Comparison of ENCODE assay signal across 3 cellular contexts in the genomic region with DNA sequence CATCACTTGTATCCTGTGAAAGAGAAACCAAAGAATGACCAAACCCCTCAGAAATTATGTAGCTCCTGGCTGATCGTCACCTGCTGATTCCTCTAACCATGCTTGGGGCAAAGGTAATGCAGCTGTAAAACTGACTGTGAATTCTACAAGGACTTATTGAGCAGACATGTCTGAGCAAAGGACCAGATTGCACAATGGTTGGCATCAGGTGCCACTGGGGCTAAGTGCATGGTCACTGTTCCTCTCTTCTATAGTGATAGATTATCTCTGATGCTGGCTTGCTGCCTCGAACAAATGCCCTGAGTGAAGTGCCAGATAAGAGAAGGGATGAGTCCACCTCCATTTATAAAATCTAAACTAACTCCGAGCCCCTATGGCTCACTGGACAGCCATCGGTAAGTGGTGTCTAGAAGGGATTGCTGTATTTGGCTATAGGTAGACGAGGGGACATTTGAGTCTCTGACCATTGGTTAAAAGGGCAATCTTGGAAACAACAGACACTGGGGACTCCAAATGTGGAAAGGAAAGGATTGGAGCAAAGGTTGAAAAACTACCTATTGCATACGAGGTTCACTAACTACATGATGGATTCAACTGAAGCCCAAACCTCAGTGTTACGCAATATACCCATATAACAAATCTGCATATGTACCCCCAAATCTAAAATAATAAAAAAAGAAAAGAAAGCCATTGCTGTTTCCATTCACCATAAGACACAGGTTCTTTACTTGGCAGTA.
A peak's percentile ranks its signal among the peaks of the same experiment; 100 is the strongest.
TF ChIP-seq lines count a peak whose summit lies in the region.

No MANE protein-coding gene starts in this region.

TF ChIP-seq in A549, 52 proteins besides CTCF, POLR2A, EP300 and RAD21:
- TF ChIP-seq, protein P1, sequence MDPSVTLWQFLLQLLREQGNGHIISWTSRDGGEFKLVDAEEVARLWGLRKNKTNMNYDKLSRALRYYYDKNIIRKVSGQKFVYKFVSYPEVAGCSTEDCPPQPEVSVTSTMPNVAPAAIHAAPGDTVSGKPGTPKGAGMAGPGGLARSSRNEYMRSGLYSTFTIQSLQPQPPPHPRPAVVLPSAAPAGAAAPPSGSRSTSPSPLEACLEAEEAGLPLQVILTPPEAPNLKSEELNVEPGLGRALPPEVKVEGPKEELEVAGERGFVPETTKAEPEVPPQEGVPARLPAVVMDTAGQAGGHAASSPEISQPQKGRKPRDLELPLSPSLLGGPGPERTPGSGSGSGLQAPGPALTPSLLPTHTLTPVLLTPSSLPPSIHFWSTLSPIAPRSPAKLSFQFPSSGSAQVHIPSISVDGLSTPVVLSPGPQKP (IDR thresholded peaks at IDR 0.05; ENCODE audit: low read depth, low read length) = no peak
- peak; percentile 11 to 58; a peak in 2 of 4 replicates for TF ChIP-seq CEBPB (IDR thresholded peaks at IDR 0.05)

TF ChIP-seq in IMR-90, 13 proteins besides CTCF, POLR2A, EP300 and RAD21:
- TF ChIP-seq BHLHE40 (IDR thresholded peaks at IDR 0.05; ENCODE audit: low read depth, low read length) (no peak), RCOR1 (IDR thresholded peaks at IDR 0.05; ENCODE audit: insufficient replicate concordance, low read length) (no peak), SMC3 (IDR thresholded peaks at IDR 0.05; ENCODE audit: low read depth, low read length) (no peak), CEBPB (IDR thresholded peaks at IDR 0.05; ENCODE audit: low read depth, low read length) (peak; percentile 80)

TF ChIP-seq in K562, 482 proteins besides CTCF, POLR2A, EP300 and RAD21:
- TF ChIP-seq, protein P2, sequence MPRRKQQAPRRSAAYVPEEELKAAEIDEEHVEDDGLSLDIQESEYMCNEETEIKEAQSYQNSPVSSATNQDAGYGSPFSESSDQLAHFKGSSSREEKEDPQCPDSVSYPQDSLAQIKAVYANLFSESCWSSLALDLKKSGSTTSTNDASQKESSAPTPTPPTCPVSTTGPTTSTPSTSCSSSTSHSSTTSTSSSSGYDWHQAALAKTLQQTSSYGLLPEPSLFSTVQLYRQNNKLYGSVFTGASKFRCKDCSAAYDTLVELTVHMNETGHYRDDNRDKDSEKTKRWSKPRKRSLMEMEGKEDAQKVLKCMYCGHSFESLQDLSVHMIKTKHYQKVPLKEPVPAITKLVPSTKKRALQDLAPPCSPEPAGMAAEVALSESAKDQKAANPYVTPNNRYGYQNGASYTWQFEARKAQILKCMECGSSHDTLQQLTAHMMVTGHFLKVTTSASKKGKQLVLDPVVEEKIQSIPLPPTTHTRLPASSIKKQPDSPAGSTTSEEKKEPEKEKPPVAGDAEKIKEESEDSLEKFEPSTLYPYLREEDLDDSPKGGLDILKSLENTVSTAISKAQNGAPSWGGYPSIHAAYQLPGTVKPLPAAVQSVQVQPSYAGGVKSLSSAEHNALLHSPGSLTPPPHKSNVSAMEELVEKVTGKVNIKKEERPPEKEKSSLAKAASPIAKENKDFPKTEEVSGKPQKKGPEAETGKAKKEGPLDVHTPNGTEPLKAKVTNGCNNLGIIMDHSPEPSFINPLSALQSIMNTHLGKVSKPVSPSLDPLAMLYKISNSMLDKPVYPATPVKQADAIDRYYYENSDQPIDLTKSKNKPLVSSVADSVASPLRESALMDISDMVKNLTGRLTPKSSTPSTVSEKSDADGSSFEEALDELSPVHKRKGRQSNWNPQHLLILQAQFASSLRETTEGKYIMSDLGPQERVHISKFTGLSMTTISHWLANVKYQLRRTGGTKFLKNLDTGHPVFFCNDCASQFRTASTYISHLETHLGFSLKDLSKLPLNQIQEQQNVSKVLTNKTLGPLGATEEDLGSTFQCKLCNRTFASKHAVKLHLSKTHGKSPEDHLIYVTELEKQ (CRISPR knock-in tag; IDR thresholded peaks at IDR 0.05) = no peak
- TF ChIP-seq CEBPG (CRISPR knock-in tag; IDR thresholded peaks at IDR 0.05) = no peak
- TF ChIP-seq CEBPG (tag; conservative IDR thresholded peaks at IDR 0.05 in 1 of 2, IDR thresholded peaks at IDR 0.05 in 1 of 2) = peak; percentile 37 to 91; a peak in 2 of 4 replicates
- no peak for TF ChIP-seq FOXJ3 (CRISPR knock-in tag; IDR thresholded peaks at IDR 0.05)
- TF ChIP-seq DACH1 (IDR thresholded peaks at IDR 0.05; ENCODE audit: partially characterized antibody) = no peak
- TF ChIP-seq ZNF561 (CRISPR knock-in tag; conservative IDR thresholded peaks at IDR 0.05) = no peak
- TF ChIP-seq, protein P3, sequence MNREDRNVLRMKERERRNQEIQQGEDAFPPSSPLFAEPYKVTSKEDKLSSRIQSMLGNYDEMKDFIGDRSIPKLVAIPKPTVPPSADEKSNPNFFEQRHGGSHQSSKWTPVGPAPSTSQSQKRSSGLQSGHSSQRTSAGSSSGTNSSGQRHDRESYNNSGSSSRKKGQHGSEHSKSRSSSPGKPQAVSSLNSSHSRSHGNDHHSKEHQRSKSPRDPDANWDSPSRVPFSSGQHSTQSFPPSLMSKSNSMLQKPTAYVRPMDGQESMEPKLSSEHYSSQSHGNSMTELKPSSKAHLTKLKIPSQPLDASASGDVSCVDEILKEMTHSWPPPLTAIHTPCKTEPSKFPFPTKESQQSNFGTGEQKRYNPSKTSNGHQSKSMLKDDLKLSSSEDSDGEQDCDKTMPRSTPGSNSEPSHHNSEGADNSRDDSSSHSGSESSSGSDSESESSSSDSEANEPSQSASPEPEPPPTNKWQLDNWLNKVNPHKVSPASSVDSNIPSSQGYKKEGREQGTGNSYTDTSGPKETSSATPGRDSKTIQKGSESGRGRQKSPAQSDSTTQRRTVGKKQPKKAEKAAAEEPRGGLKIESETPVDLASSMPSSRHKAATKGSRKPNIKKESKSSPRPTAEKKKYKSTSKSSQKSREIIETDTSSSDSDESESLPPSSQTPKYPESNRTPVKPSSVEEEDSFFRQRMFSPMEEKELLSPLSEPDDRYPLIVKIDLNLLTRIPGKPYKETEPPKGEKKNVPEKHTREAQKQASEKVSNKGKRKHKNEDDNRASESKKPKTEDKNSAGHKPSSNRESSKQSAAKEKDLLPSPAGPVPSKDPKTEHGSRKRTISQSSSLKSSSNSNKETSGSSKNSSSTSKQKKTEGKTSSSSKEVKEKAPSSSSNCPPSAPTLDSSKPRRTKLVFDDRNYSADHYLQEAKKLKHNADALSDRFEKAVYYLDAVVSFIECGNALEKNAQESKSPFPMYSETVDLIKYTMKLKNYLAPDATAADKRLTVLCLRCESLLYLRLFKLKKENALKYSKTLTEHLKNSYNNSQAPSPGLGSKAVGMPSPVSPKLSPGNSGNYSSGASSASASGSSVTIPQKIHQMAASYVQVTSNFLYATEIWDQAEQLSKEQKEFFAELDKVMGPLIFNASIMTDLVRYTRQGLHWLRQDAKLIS (CRISPR knock-in tag; IDR thresholded peaks at IDR 0.05) = no peak
- peak; percentile 81 for TF ChIP-seq CEBPB (tag; IDR thresholded peaks at IDR 0.05)
- TF ChIP-seq USF1 (CRISPR knock-in tag; IDR thresholded peaks at IDR 0.05) = no peak
TF ChIP-seq in K562: peak in this region for 2.
